18 cellular contexts compared by ENCODE assay signal in the genomic region with DNA sequence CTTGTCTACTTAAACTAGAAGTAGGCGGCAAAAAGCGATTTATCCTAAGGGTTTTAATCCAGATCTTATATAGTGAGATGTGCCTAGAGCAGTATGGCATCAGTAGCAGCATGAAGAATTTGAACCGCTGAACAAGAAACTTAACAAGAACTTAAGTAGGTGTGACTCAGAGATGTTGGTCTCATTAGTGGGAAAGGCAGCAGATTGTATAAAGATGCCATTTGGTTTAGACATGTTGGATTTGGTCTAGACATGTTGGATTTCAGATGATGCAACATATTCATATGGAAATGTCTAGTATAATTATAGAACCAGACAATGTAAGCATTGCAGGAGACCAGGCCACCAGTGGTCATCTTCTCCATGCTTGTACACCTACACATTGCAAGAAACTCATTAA. TPM values are rescaled to one million over a fixed set of nuclear protein-coding genes. Genes with fewer than 3 reads are reported as not detected.
DNase-seq lines count a peak whose midpoint lies in the region; ATAC-seq and TF ChIP-seq lines count a peak whose summit lies in the region.
"Had no signal": no experiment of that assay in that cellular context is flagged by ENCODE, and none has a peak within 500 bp of the region (broad histone marks: within the 10 kb centered on the region; RNA-seq: fewer than 3 reads in every experiment).

No MANE protein-coding gene starts in this region.

- ATAC-seq in SK-N-SH treated with all-trans-retinoic acid at 6 μM for 48 hours (peak; percentile 26; the same call in 1 of the 3 replicates), RWPE2 (ENCODE audit: low read depth) (peak; percentile 56), esophagus mucosa (peak; percentile 61), GM18870 (IDR thresholded peaks at IDR 0.05; ENCODE audit: unreplicated experiment) (no peak)
- ATAC-seq: CD8-positive, alpha-beta T cell; PC-3 had no signal

- no peaks in the 10 kb centered on the region for H3F3A ChIP-seq in SK-N-SH (replicated peaks; ENCODE audit: insufficient read depth)
- no peaks in the 10 kb centered on the region for H3F3A ChIP-seq in smooth muscle cell (ENCODE audit: low read depth)

- no peak overlapping the region for H3K27ac ChIP-seq in SK-N-SH (ENCODE audit: low read depth in 2 of 2, low read length in 1 of 2)
- H3K27ac ChIP-seq in RWPE2 (ENCODE audit: poor library complexity, severe bottlenecking) = no peak overlapping the region
- H3K27ac ChIP-seq in smooth muscle cell (ENCODE audit: low read depth) = peak overlapping the region; percentile 68
- H3K27ac ChIP-seq: SJSA1 had no signal

- no peak for TF ChIP-seq EP300 in SK-N-SH (IDR thresholded peaks at IDR 0.05; ENCODE audit: borderline replicate concordance in 1 of 2, low read depth in 1 of 2, low read length in 1 of 2)

- H3K9ac ChIP-seq in SK-N-SH (no peak overlapping the region), smooth muscle cell (ENCODE audit: low read depth) (no peak overlapping the region)

- WGBS in SK-N-SH (ENCODE audit: low lambda C conversion rate) = 80% methylated on average over 3 of the region's 3 CpGs
- 76% methylated on average over 3 of the region's 3 CpGs for WGBS in smooth muscle cell (ENCODE audit: low lambda C conversion rate)

- CTCF ChIA-PET in SK-N-SH (lab: Yijun Ruan, JAX) = interaction anchor here (1.4 kb wide), 2 partner anchors 11 to 32 kb away, joined by 3 read pairs; no protein-coding TSS in a partner anchor

- H3K79me2 ChIP-seq in SK-N-SH (ENCODE audit: insufficient read depth) (no peaks in the 10 kb centered on the region), smooth muscle cell (ENCODE audit: low read depth) (no peaks in the 10 kb centered on the region)

- H3K9me2 ChIP-seq in SK-N-SH = no peaks in the 10 kb centered on the region

- TF ChIP-seq RAD21 in SK-N-SH (IDR thresholded peaks at IDR 0.05; ENCODE audit: low read length) = no peak

- POLR2A ChIA-PET in SK-N-SH (lab: Yijun Ruan, JAX) = no interaction called here

- H2AFZ ChIP-seq in SK-N-SH (ENCODE audit: low read depth) = no peak overlapping the region
- H2AFZ ChIP-seq in smooth muscle cell (ENCODE audit: low read depth) = no peak overlapping the region

- H4K20me1 ChIP-seq in SK-N-SH (ENCODE audit: insufficient read depth) (no peaks in the 10 kb centered on the region), smooth muscle cell (ENCODE audit: low read depth) (no peaks in the 10 kb centered on the region)

- H3K4me2 ChIP-seq in SK-N-SH (no peak overlapping the region), smooth muscle cell (no peak overlapping the region)

- H3K4me1 ChIP-seq in SK-N-SH (ENCODE audit: control insufficient read depth in 1 of 2, insufficient read depth in 2 of 2, low read depth in 1 of 2, low read length in 1 of 2) (peaks cover 0 to 5% of the 10 kb centered on the region in 2 experiments; a peak in 1 of 4 replicates), RWPE2 (ENCODE audit: insufficient read depth, poor library complexity, severe bottlenecking) (peaks cover 6% of the 10 kb centered on the region), smooth muscle cell (ENCODE audit: low read depth) (no peaks in the 10 kb centered on the region)
- H3K4me1 ChIP-seq: SJSA1 had no signal

- H3K27me3 ChIP-seq in SK-N-SH (ENCODE audit: insufficient read depth) (no peaks in the 10 kb centered on the region), RWPE2 (ENCODE audit: insufficient read depth, poor library complexity, severe bottlenecking) (no peaks in the 10 kb centered on the region), smooth muscle cell (ENCODE audit: low read depth) (peaks cover 11% of the 10 kb centered on the region)
- H3K27me3 ChIP-seq: SJSA1 had no signal

- TF ChIP-seq CTCF in SK-N-SH (IDR thresholded peaks at IDR 0.05) (no peak), RWPE2 (IDR thresholded peaks at IDR 0.05; ENCODE audit: poor library complexity, severe bottlenecking) (no peak), smooth muscle cell (IDR thresholded peaks at IDR 0.05; ENCODE audit: borderline replicate concordance, insufficient read depth, poor library complexity, severe bottlenecking) (no peak)

- DNase-seq in SK-N-SH = no peak
- DNase-seq in RWPE2 (ENCODE audit: low spot score) = no peak
- no peak for DNase-seq in smooth muscle cell (lab: John Stamatoyannopoulos, UW; ENCODE audit: unreplicated experiment)
- no peak for DNase-seq in activated T-cell treated with anti-CD3 and anti-CD28 coated beads for 4 hours
- DNase-seq in NCI-H146 (lab: John Stamatoyannopoulos, UW) = no peak
- DNase-seq: 8988T; CD8-positive, alpha-beta T cell; H9; NCI-H1417 treated with DMSO at 0.1 percent for 48 hours; NCI-H2029; NCI-H510A; NCI-H82; PC-3 had no signal

- no peaks in the 10 kb centered on the region for H3K36me3 ChIP-seq in SK-N-SH (replicated peaks in 1 of 2; ENCODE audit: control insufficient read depth in 1 of 2, insufficient read depth in 2 of 2, low read length in 1 of 2)
- H3K36me3 ChIP-seq in RWPE2 (ENCODE audit: low read depth) = no peaks in the 10 kb centered on the region
- no peaks in the 10 kb centered on the region for H3K36me3 ChIP-seq in smooth muscle cell (ENCODE audit: low read depth)
- H3K36me3 ChIP-seq: SJSA1 had no signal

- no peak overlapping the region for H3K4me3 ChIP-seq in SK-N-SH (ENCODE audit: low read depth in 2 of 2, low read length in 1 of 2)
- H3K4me3 ChIP-seq in RWPE2 (ENCODE audit: severe bottlenecking) = no peak overlapping the region
- no peak overlapping the region for H3K4me3 ChIP-seq in smooth muscle cell
- H3K4me3 ChIP-seq: SJSA1 had no signal

- H3K9me3 ChIP-seq in SK-N-SH (no peaks in the 10 kb centered on the region), RWPE2 (ENCODE audit: severe bottlenecking) (no peaks in the 10 kb centered on the region), smooth muscle cell (replicated peaks; ENCODE audit: low read depth) (no peaks in the 10 kb centered on the region)
- H3K9me3 ChIP-seq: SJSA1 had no signal

TF ChIP-seq in SK-N-SH treated with all-trans-retinoic acid at 6 μM for 48 hours, 23 proteins besides CTCF, POLR2A, EP300 and RAD21:
- TF ChIP-seq ZNF8 (CRISPR knock-in tag; IDR thresholded peaks at IDR 0.05) = no peak
- TF ChIP-seq PPARA (CRISPR knock-in tag; IDR thresholded peaks at IDR 0.05; ENCODE audit: borderline replicate concordance) = no peak
TF ChIP-seq in SK-N-SH treated with all-trans-retinoic acid at 6 μM for 48 hours: peak in this region for 0.

TF ChIP-seq in SK-N-SH, 30 proteins besides CTCF, POLR2A, EP300 and RAD21:
- no peak for TF ChIP-seq POLR2AphosphoS5 (IDR thresholded peaks at IDR 0.05; ENCODE audit: low read depth, low read length)
- TF ChIP-seq, protein P1, sequence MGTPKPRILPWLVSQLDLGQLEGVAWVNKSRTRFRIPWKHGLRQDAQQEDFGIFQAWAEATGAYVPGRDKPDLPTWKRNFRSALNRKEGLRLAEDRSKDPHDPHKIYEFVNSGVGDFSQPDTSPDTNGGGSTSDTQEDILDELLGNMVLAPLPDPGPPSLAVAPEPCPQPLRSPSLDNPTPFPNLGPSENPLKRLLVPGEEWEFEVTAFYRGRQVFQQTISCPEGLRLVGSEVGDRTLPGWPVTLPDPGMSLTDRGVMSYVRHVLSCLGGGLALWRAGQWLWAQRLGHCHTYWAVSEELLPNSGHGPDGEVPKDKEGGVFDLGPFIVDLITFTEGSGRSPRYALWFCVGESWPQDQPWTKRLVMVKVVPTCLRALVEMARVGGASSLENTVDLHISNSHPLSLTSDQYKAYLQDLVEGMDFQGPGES (IDR thresholded peaks at IDR 0.05; ENCODE audit: low read depth, low read length) = no peak
- TF ChIP-seq JUND (IDR thresholded peaks at IDR 0.05) = no peak
- no peak for TF ChIP-seq RXRA (IDR thresholded peaks at IDR 0.05; ENCODE audit: borderline replicate concordance, low read depth)
- TF ChIP-seq FOSL2 (IDR thresholded peaks at IDR 0.05; ENCODE audit: borderline replicate concordance, low read depth) = no peak
- no peak for TF ChIP-seq ELF1 (IDR thresholded peaks at IDR 0.05)

RNA-seq across cellular contexts. Expression of a gene that starts 42.1 kb away (rescaled TPM):
- polyA plus RNA-seq in SK-N-SH (2012; rRNA removed) (not detected in 2 replicates), smooth muscle cell (0.31 TPM in 1 of 2 replicates, not detected in the other)
- not detected in 2 replicates for polyA plus RNA-seq in SK-N-SH (2012; cell fraction: cytosol; rRNA removed)
- polyA plus RNA-seq in SK-N-SH (2012; cell fraction: nucleus; rRNA removed) = not detected in 2 replicates
- total RNA-seq in esophagus mucosa (not detected), smooth muscle cell (0.18 TPM in 1 of 2 replicates, not detected in the other)
- total RNA-seq: CD8-positive, alpha-beta T cell; H9; PC-3; SJSA1 had no signal
- polyA plus RNA-seq: BJ had no signal
